Comparison of ENCODE assay signal across 8 cellular contexts in the genomic region with DNA sequence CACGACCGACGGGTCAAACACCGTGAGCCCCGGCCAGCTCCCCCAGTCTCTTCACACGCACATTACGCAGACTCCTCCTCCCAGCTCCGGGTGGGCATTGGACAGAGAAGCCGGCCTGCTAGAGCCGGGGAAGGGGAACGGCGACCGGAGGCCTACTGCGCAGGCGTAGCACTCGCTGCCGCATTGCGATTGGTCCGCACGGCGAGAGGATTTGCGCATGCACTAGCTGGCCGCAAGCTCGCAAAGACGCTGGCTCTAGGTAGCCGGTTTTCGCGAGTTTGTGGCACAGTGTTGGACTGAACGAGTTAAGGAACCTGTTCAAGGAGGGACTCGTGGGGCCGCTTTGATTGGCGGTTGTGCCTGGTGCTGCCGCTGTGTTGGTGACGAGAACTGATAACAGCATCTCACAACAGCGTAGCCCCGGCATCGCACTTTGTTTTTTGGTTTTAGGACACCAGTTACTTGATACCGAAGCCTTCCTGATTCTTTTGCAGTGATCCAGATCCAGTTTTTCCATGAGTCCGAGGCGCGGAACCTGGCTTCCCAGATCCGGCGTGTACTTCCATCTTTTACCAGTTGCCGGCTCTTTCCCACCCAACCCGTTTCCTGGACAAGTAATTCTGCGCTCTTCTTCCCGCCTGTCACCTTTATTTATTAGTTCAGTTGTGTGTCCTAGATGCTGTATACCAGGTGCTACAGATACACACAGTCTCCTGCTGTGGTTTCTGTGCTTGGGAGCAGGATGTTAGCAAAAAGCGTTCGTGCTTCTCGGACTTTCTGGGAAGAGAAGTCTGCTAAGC. TPM values are rescaled to one million over a fixed set of nuclear protein-coding genes. Genes with fewer than 3 reads are reported as not detected.
A peak's percentile ranks its signal among the peaks of the same experiment; 100 is the strongest.
DNase-seq lines count a peak whose midpoint lies in the region; ATAC-seq, FAIRE-seq and TF ChIP-seq lines count a peak whose summit lies in the region.

TSS of gene AIFM1 (minus strand) at position 139 of the 800 bp plus-strand sequence. CDS start 185 bp downstream, outside the sequence.

- H3K4me3 ChIP-seq in WI38 (ENCODE audit: low read depth, low read length) (peak within 1 kb of the TSS; percentile 70), bronchial epithelial cell (ENCODE audit: low read depth, low read length) (peak within 1 kb of the TSS; percentile 64), small intestine (ENCODE audit: low read depth in 1 of 2, low read length in 2 of 2) (peak within 1 kb of the TSS; percentile 39 to 55)

- 0 to 39% (median 11%) methylated on average over 38 to 50 of the region's 50 CpGs for WGBS in small intestine, 3 donors

- ATAC-seq in GM18907 (IDR thresholded peaks at IDR 0.05; ENCODE audit: unreplicated experiment) (peak; percentile 90), HG03159 (IDR thresholded peaks at IDR 0.05; ENCODE audit: unreplicated experiment) (peak; percentile 79)

- H3K36me3 ChIP-seq in bronchial epithelial cell (ENCODE audit: control insufficient read depth, insufficient read depth, low read length): no peaks in the 10 kb centered on the region
- H3K36me3 ChIP-seq in small intestine (ENCODE audit: control insufficient read depth in 2 of 2, insufficient read depth in 2 of 2, low read length in 2 of 2): no peaks in the 10 kb centered on the region

- DNase-seq in ACHN (peak; percentile 86), NCI-H2227 treated with DMSO at 0.1 percent for 48 hours (lab: John Stamatoyannopoulos, UW) (peak; percentile 99), bronchial epithelial cell (ENCODE audit: low read depth) (peak; percentile 90), iPS-NIHi11 (ENCODE audit: low spot score) (peak; percentile 84), small intestine (peak; percentile 91)

- TF ChIP-seq CTCF in WI38 (IDR thresholded peaks at IDR 0.05; ENCODE audit: low read depth, low read length) (no peak), bronchial epithelial cell (IDR thresholded peaks at IDR 0.05; ENCODE audit: insufficient read depth, low read length, severe bottlenecking) (no peak)

- no peaks in the 10 kb centered on the region for H3K27me3 ChIP-seq in bronchial epithelial cell (ENCODE audit: control insufficient read depth, insufficient read depth, low read length)
- no peaks in the 10 kb centered on the region for H3K27me3 ChIP-seq in small intestine (ENCODE audit: control insufficient read depth in 2 of 2, insufficient read depth in 2 of 2, low read length in 2 of 2)

- no peaks in the 10 kb centered on the region for H3K4me1 ChIP-seq in small intestine (ENCODE audit: control insufficient read depth in 2 of 2, insufficient read depth in 1 of 2, low read depth in 1 of 2, low read length in 1 of 2)

- no peaks in the 10 kb centered on the region for H3K9me3 ChIP-seq in small intestine (ENCODE audit: control insufficient read depth, low read depth)

- FAIRE-seq in bronchial epithelial cell (lab: Jason Lieb, UNC): no peak
- no peak for FAIRE-seq in small intestine (lab: Jason Lieb, UNC)

- in situ Hi-C loops in ACHN (cut with HindIII; ENCODE audit: low pct_ligation_motif_present, low pct_unique_long_range_greater_than_20kb, low sequenced_read_pairs): no loop called here

- H3K27ac ChIP-seq in small intestine (ENCODE audit: low read depth in 1 of 2, low read length in 1 of 2): peak within 1 kb of the TSS; percentile 71 to 87

RNA-seq across cellular contexts. Expression of gene AIFM1, which starts in this region (rescaled TPM):
- total RNA-seq in bronchial epithelial cell: 23.8 and 26.6 TPM in 2 replicates
- 10 to 100 TPM; 50.3 to 92.6 (median 60.9) TPM for polyA plus RNA-seq in small intestine

Comparison
In these comparisons a context has a peak if more than half of its experiments do, and no peak if none do; other contexts are left out.
1. Peak in every context shown above with its lines: DNase-seq, ATAC-seq, H3K4me3 ChIP-seq and H3K27ac ChIP-seq.